Comparison of ENCODE assay signal across 8 cellular contexts in the genomic region with DNA sequence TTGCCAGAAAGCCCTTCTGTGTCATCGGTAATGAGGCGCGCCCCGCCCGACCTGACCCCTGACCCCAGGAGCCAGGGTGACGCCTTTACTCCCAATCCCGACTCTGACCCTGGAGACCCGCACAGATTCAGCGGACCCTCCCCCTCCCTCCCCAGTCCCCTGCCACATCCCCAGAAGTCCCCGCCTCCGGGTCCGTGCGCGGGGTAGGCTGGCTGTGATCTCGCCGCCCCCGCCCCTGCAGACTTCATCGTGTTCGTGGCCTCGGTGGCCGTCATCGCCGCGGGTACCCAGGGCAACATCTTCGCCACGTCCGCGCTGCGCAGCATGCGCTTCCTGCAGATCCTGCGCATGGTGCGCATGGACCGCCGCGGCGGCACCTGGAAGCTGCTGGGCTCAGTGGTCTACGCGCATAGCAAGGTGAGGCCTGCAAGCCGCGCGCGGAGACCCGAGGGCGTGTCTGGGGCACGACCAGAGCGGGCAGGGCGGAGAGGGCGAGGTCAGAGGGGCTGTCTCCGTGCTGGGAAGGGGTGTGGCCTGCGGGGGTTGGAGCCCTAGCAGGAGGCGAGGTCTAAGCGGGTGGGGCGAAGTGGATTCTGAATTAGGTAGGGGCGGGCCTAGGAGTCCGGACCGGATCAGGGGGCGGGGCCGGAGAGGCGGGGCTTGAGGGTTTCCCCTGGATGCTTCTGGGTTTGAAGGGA. TPM values are rescaled to one million over a fixed set of nuclear protein-coding genes. Genes with fewer than 3 reads are reported as not detected.
DNase-seq lines count a peak whose midpoint lies in the region; ATAC-seq and TF ChIP-seq lines count a peak whose summit lies in the region.

No MANE protein-coding gene starts in this region.

- DNase-seq in GM10266 (ENCODE audit: extremely low spot score) (peak; percentile 87), T-helper 2 cell (peak; percentile 76 to 89 (median 85)), astrocyte of the hippocampus (ENCODE audit: low read depth, low spot score) (peak; percentile 61), left kidney (ENCODE audit: low read depth, low spot score) (peak; percentile 84), H4 (ENCODE audit: low spot score) (no peak), DMS79 treated with DMSO at 0.1 percent for 48 hours (lab: John Stamatoyannopoulos, UW) (no peak)
- peak; percentile 63 to 91 (median 78) for DNase-seq in stimulated activated CD4-positive, alpha-beta T cell treated with anti-CD3 and anti-CD28 coated beads, TNF-alpha, amount 100 ng/mL, for 48 hours (ENCODE audit: low read depth in 3 of 3)

- no peak for TF ChIP-seq CTCF in GM10266 (IDR thresholded peaks at IDR 0.05; ENCODE audit: control insufficient read depth, insufficient read depth, low read depth, missing control alignments)

- ATAC-seq in HG02763 (IDR thresholded peaks at IDR 0.05; ENCODE audit: unreplicated experiment) = peak; percentile 51

RNA-seq across cellular contexts. Expression of a gene that starts 34.8 kb away (rescaled TPM):
- total RNA-seq in H4 (2014; rRNA removed; shearing (Covaris generic)) = not detected in 2 replicates

RNA-seq across cellular contexts. Expression of a gene that starts 43.8 kb away (rescaled TPM):
- 0.14 and 0.17 TPM in 2 replicates for total RNA-seq in H4 (2014; rRNA removed; shearing (Covaris generic))

Comparison
In these comparisons a context has a peak if more than half of its experiments do, and no peak if none do; other contexts are left out.
1. DNase-seq: peak in GM10266 (single experiment), T-helper 2 cell (5 of 5), astrocyte of the hippocampus (single experiment), left kidney (single experiment) and stimulated activated CD4-positive, alpha-beta T cell treated with anti-CD3 and anti-CD28 coated beads, TNF-alpha, amount 100 ng/mL, for 48 hours (3 of 3); none in H4 (single experiment) and DMS79 treated with DMSO at 0.1 percent for 48 hours (single experiment).